8 cellular contexts compared by ENCODE assay signal in the genomic region with DNA sequence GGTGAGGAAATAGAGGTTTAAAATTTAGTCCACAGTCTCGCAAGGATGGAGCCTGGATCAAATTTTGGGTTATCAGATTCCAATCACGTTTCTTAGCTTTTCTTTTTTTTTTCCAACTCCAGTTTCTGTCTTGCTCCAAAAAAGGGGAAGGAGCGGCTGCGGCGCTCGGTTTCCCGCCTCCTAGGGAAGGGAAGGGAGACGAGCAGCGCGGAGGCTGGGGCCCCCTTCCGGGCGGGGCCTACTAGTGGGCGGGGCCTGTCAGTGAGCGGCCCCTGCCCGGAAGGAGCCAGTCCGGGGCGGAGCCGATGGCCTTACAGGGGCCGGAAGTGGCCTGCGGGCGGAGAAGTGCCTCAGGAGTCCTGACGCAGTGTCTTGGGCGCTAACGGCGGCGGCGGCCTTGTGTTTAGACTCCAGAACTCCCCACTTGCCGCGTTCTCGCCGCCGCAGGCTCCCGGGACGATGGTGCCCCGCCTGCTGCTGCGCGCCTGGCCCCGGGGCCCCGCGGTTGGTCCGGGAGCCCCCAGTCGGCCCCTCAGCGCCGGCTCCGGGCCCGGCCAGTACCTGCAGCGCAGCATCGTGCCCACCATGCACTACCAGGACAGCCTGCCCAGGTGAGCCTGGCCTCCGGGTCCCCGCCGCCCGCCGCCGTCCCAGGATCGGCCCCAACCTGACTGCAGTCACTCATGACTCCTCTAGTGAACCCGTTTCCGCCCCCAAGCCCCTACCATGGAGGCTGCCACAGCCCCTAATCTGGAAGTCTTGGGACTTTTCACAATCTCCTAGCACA. TPM values are rescaled to one million over a fixed set of nuclear protein-coding genes. Genes with fewer than 3 reads are reported as not detected.
DNase-seq lines count a peak whose midpoint lies in the region; ATAC-seq and TF ChIP-seq lines count a peak whose summit lies in the region.

A gene (plus strand): TSS at position 340 of the 787 bp plus-strand sequence. CDS start 120 bp downstream, at position 460.

- DNase-seq in GM06990 (ENCODE audit: extremely low read depth, insufficient read length) (peak; percentile 91), NCI-H1092 (lab: John Stamatoyannopoulos, UW) (peak; percentile 76), SK-N-SH (peak; percentile 99)
- DNase-seq in activated naive CD4-positive, alpha-beta T cell treated with anti-CD3 and anti-CD28 coated beads, Interleukin-2, amount 10 ng/mL, durations not matched to agents 7 days and 5 days = peak; percentile 95

- peak; percentile 98 for ATAC-seq in HG02571 (IDR thresholded peaks at IDR 0.05; ENCODE audit: unreplicated experiment)
- peak; percentile 99 for ATAC-seq in gastroesophageal sphincter

- H3K79me2 ChIP-seq in SK-N-SH (ENCODE audit: insufficient read depth) = peaks cover 21% of the 10 kb centered on the region; the same call in 1 of the 2 replicates

- H3K9ac ChIP-seq in SK-N-SH = peak within 1 kb of the TSS; percentile 85

- H3K27me3 Mint-ChIP-seq in activated naive CD4-positive, alpha-beta T cell treated with anti-CD3 and anti-CD28 coated beads, Interleukin-2, amount 10 ng/mL, durations not matched to agents 7 days and 5 days = no peaks in the 10 kb centered on the region

- H3K9me3 ChIP-seq in SK-N-SH (no peaks in the 10 kb centered on the region), gastroesophageal sphincter (no peaks in the 10 kb centered on the region), neutrophil (no peaks in the 10 kb centered on the region)

- H3K4me1 Mint-ChIP-seq in activated naive CD4-positive, alpha-beta T cell treated with anti-CD3 and anti-CD28 coated beads, Interleukin-2, amount 10 ng/mL, durations not matched to agents 7 days and 5 days = peaks cover 31% of the 10 kb centered on the region

- H3K4me1 ChIP-seq in SK-N-SH (ENCODE audit: control insufficient read depth in 1 of 2, insufficient read depth in 2 of 2, low read depth in 1 of 2, low read length in 1 of 2) (peaks cover 9 to 17% of the 10 kb centered on the region in 2 experiments; a peak in 3 of 4 replicates), gastroesophageal sphincter (peaks cover 10 to 43% (median 15%) of the 10 kb centered on the region in 3 donors), neutrophil (ENCODE audit: control insufficient read depth in 1 of 2, insufficient read depth in 1 of 2, low read depth in 1 of 2, low read length in 1 of 2) (peaks cover 21% of the 10 kb centered on the region in 2 experiments)

- no peaks in the 10 kb centered on the region for H3K27me3 ChIP-seq in GM06990 (replicated peaks; ENCODE audit: control insufficient read depth, insufficient read depth, low read length)
- no peaks in the 10 kb centered on the region for H3K27me3 ChIP-seq in SK-N-SH (ENCODE audit: insufficient read depth)
- no peaks in the 10 kb centered on the region for H3K27me3 ChIP-seq in gastroesophageal sphincter
- H3K27me3 ChIP-seq in neutrophil = no peaks in the 10 kb centered on the region

- WGBS in SK-N-SH (ENCODE audit: low lambda C conversion rate) = 2% methylated on average over 26 of the region's 57 CpGs
- 0 to 2% methylated on average over 5 to 8 of the region's 57 CpGs for WGBS in gastroesophageal sphincter (ENCODE audit: low coverage in 1 of 2), 2 donors

- TF ChIP-seq POLR2A in gastroesophageal sphincter (IDR thresholded peaks at IDR 0.05) = peak; percentile 98

- peak within 1 kb of the TSS; percentile 95 for H2AFZ ChIP-seq in SK-N-SH (ENCODE audit: low read depth)

- H3K4me3 ChIP-seq in GM06990 (replicated peaks; ENCODE audit: low read depth, low read length) (peak within 1 kb of the TSS; percentile 86), SK-N-SH (ENCODE audit: low read depth in 2 of 2, low read length in 1 of 2) (peak within 1 kb of the TSS; percentile 85 to 95), gastroesophageal sphincter (peak within 1 kb of the TSS; percentile 66 to 90), neutrophil (ENCODE audit: low read depth in 1 of 2, low read length in 1 of 2) (peak within 1 kb of the TSS; percentile 81 to 86)

- TF ChIP-seq EP300 in SK-N-SH (IDR thresholded peaks at IDR 0.05; ENCODE audit: borderline replicate concordance in 1 of 2, low read depth in 1 of 2, low read length in 1 of 2) (no peak), gastroesophageal sphincter (IDR thresholded peaks at IDR 0.05) (no peak)

- POLR2A ChIA-PET in SK-N-SH (lab: Yijun Ruan, JAX) = interaction anchor here (0.6 to 0.9 kb wide), 3 partner anchors 22 to 482 kb away, joined by 3 to 7 read pairs (median 3); no protein-coding TSS in a partner anchor

- H3K27ac ChIP-seq in SK-N-SH (ENCODE audit: low read depth in 2 of 2, low read length in 1 of 2) (peak within 1 kb of the TSS; percentile 70 to 87), gastroesophageal sphincter (peak within 1 kb of the TSS; percentile 90 to 99 (median 97)), neutrophil (peak within 1 kb of the TSS; percentile 97)

- H3F3A ChIP-seq in SK-N-SH (replicated peaks; ENCODE audit: insufficient read depth) = no peaks in the 10 kb centered on the region

- no peak for TF ChIP-seq RAD21 in SK-N-SH (IDR thresholded peaks at IDR 0.05; ENCODE audit: low read length)

- no peak for TF ChIP-seq CTCF in GM06990 (IDR thresholded peaks at IDR 0.05; ENCODE audit: insufficient read depth, low read length, poor library complexity, severe bottlenecking)
- TF ChIP-seq CTCF in SK-N-SH (IDR thresholded peaks at IDR 0.05) = no peak
- peak in 1 of 4 experiments; percentile 29 for TF ChIP-seq CTCF in gastroesophageal sphincter (IDR thresholded peaks at IDR 0.05)
- peak; percentile 39 for TF ChIP-seq CTCF in neutrophil (IDR thresholded peaks at IDR 0.05)
- TF ChIP-seq CTCF in subcutaneous adipose tissue (IDR thresholded peaks at IDR 0.05; ENCODE audit: low read depth) = no peak

- H3K36me3 ChIP-seq in GM06990 (ENCODE audit: control insufficient read depth, insufficient read depth, low read length) (no peaks in the 10 kb centered on the region), SK-N-SH (replicated peaks in 1 of 2; ENCODE audit: control insufficient read depth in 1 of 2, insufficient read depth in 2 of 2, low read length in 1 of 2) (peaks cover 3 to 13% of the 10 kb centered on the region in 2 experiments), gastroesophageal sphincter (peaks cover 0 to 12% of the 10 kb centered on the region in 2 donors), neutrophil (peaks cover 12% of the 10 kb centered on the region)

- CTCF ChIA-PET in SK-N-SH (lab: Yijun Ruan, JAX) = interaction anchor here (1.8 to 4.7 kb wide), 3 partner anchors 11 to 292 kb away, joined by 9 to 34 read pairs (median 23); no protein-coding TSS in a partner anchor
- CTCF ChIA-PET in activated naive CD4-positive, alpha-beta T cell treated with anti-CD3 and anti-CD28 coated beads, Interleukin-2, amount 10 ng/mL, durations not matched to agents 7 days and 5 days (lab: Charles Lee) = interaction anchor here (0.6 kb wide), 1 partner anchor 19 kb away, joined by 3 read pairs; no protein-coding TSS in a partner anchor

- peak within 1 kb of the TSS; percentile 93 for H3K4me2 ChIP-seq in SK-N-SH

- peak within 1 kb of the TSS; percentile 98 for H3K4me3 Mint-ChIP-seq in activated naive CD4-positive, alpha-beta T cell treated with anti-CD3 and anti-CD28 coated beads, Interleukin-2, amount 10 ng/mL, durations not matched to agents 7 days and 5 days

- peaks cover 25% of the 10 kb centered on the region for H3K36me3 Mint-ChIP-seq in activated naive CD4-positive, alpha-beta T cell treated with anti-CD3 and anti-CD28 coated beads, Interleukin-2, amount 10 ng/mL, durations not matched to agents 7 days and 5 days

- no peaks in the 10 kb centered on the region for H4K20me1 ChIP-seq in SK-N-SH (ENCODE audit: insufficient read depth)

- peak within 1 kb of the TSS; percentile 98 for H3K27ac Mint-ChIP-seq in activated naive CD4-positive, alpha-beta T cell treated with anti-CD3 and anti-CD28 coated beads, Interleukin-2, amount 10 ng/mL, durations not matched to agents 7 days and 5 days

- H3K9me3 Mint-ChIP-seq in activated naive CD4-positive, alpha-beta T cell treated with anti-CD3 and anti-CD28 coated beads, Interleukin-2, amount 10 ng/mL, durations not matched to agents 7 days and 5 days = no peaks in the 10 kb centered on the region

- no peaks in the 10 kb centered on the region for H3K9me2 ChIP-seq in SK-N-SH

TF ChIP-seq in SK-N-SH, 30 proteins besides CTCF, POLR2A, EP300 and RAD21 (continues in another document):
- peak; percentile 78 for TF ChIP-seq ELF1 (IDR thresholded peaks at IDR 0.05)
- no peak for TF ChIP-seq RXRA (IDR thresholded peaks at IDR 0.05; ENCODE audit: borderline replicate concordance, low read depth)
- no peak for TF ChIP-seq JUND (IDR thresholded peaks at IDR 0.05)
- TF ChIP-seq, protein P1, sequence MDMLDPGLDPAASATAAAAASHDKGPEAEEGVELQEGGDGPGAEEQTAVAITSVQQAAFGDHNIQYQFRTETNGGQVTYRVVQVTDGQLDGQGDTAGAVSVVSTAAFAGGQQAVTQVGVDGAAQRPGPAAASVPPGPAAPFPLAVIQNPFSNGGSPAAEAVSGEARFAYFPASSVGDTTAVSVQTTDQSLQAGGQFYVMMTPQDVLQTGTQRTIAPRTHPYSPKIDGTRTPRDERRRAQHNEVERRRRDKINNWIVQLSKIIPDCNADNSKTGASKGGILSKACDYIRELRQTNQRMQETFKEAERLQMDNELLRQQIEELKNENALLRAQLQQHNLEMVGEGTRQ (IDR thresholded peaks at IDR 0.05; ENCODE audit: borderline replicate concordance, low read depth, low read length) = no peak
- TF ChIP-seq TEAD4 (IDR thresholded peaks at IDR 0.05; ENCODE audit: borderline replicate concordance, insufficient read depth) = no peak
- TF ChIP-seq GABPA (IDR thresholded peaks at IDR 0.05; ENCODE audit: low read depth) = peak; percentile 79
- peak; percentile 96 for TF ChIP-seq POLR2AphosphoS5 (IDR thresholded peaks at IDR 0.05; ENCODE audit: low read depth, low read length)
- peak; percentile 67; the same call in 1 of the 2 replicates for TF ChIP-seq SIN3A (IDR thresholded peaks at IDR 0.05; ENCODE audit: borderline replicate concordance, low read depth, low read length)
- no peak for TF ChIP-seq FOXM1 (IDR thresholded peaks at IDR 0.05; ENCODE audit: low read depth)
- TF ChIP-seq NRF1 (IDR thresholded peaks at IDR 0.05; ENCODE audit: low read depth, low read length) = no peak
- peak; percentile 55 for TF ChIP-seq MXI1 (IDR thresholded peaks at IDR 0.05; ENCODE audit: low read depth, low read length)

RNA-seq across cellular contexts. Expression of the gene that starts here (rescaled TPM):
- 18.6 and 21.3 TPM in 2 replicates for polyA plus RNA-seq in SK-N-SH (2012; rRNA removed)
- polyA plus RNA-seq in SK-N-SH (2012; cell fraction: cytosol; rRNA removed) = 14.1 and 18.5 TPM in 2 replicates
- polyA plus RNA-seq in SK-N-SH (2012; cell fraction: nucleus; rRNA removed) = 7.5 and 10.6 TPM in 2 replicates
- total RNA-seq in gastroesophageal sphincter = 10 to 100 TPM; 15.3 to 19.9 (median 17.2) TPM
- total RNA-seq in subcutaneous adipose tissue = 10 to 100 TPM; 16.0 to 36.2 (median 23.1) TPM

Comparison
In these comparisons a context has a peak if more than half of its experiments do, and no peak if none do; other contexts are left out.
1. Peak in every context shown above with its lines: DNase-seq, ATAC-seq, H3K4me3 ChIP-seq and H3K27ac ChIP-seq.